In the genomic region with DNA sequence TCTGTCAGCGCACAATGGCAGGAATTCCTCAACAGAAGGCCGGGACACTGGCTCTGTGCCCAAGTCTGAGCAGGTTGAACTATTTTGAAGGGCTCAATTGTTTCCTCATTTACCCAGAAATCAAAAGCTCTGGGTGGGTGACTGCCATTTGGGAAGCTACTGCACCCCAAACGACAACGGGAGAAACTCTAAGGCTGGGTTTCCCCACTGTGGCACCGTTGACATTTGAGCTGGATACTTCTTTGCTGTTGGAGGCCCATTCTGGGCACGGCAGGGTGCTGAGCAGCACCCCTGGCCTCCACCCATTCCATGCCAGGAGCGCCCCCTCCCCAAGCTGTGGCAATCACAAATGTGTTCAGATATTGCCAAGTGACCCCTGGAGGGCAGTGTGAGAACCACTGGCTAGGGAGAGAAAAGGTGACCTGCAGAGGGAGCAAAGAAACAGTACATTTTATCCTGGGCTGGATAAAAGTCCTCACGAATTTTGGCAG, we compare ENCODE assay signal across 8 cellular contexts.
A peak's percentile ranks its signal among the peaks of the same experiment; 100 is the strongest.
DNase-seq lines count a peak whose midpoint lies in the region; ATAC-seq, FAIRE-seq and TF ChIP-seq lines count a peak whose summit lies in the region.

No MANE protein-coding gene starts in this region.

- H4K91ac ChIP-seq in H9 (ENCODE audit: insufficient read length, low read depth, low read length), result no peak overlapping the region

- no CpG with 5 or more reads among the region's 8 CpGs for WGBS in H9 (ENCODE audit: extremely low coverage, insufficient read length, low lambda C conversion rate)
- WGBS in esophagus squamous epithelium, 2 donors, result 42 to 60% methylated on average over 3 to 5 of the region's 8 CpGs
- 43 to 46% methylated on average over 8 of the region's 8 CpGs for WGBS in pancreas, 2 donors

- no peak overlapping the region for H4K8ac ChIP-seq in H9 (replicated peaks; ENCODE audit: insufficient read length, low read depth, low read length)

- no peak overlapping the region for H2BK20ac ChIP-seq in H9 (ENCODE audit: low read depth, low read length, poor library complexity, severe bottlenecking)

- H3K27me3 ChIP-seq in AG04450 (ENCODE audit: control insufficient read depth, insufficient read depth, low read length) (no peaks in the 10 kb centered on the region), H9 (ENCODE audit: insufficient read depth, low read length) (no peaks in the 10 kb centered on the region), Peyer's patch (no peaks in the 10 kb centered on the region), esophagus squamous epithelium (no peaks in the 10 kb centered on the region), pancreas (no peaks in the 10 kb centered on the region)

- H2BK15ac ChIP-seq in H9 (ENCODE audit: low read depth, low read length), result no peak overlapping the region

- no peak overlapping the region for H3K4ac ChIP-seq in H9 (ENCODE audit: low read depth, low read length)

- no peak overlapping the region for H3K56ac ChIP-seq in H9 (ENCODE audit: insufficient read length, low read depth, low read length)

- POLR2A ChIA-PET in AG04450 (lab: Yijun Ruan, JAX), result interaction anchor here (0.8 to 1.1 kb wide), 2 partner anchors 78 to 91 kb away, joined by 3 read pairs; no protein-coding TSS in a partner anchor

- H3K14ac ChIP-seq in H9 (ENCODE audit: insufficient read depth, low read length), result no peak overlapping the region; the same call in 1 of the 2 replicates

- CTCF ChIA-PET in AG04450 (lab: Charles Lee), result interaction anchor here (0.6 to 3.7 kb wide), 41 partner anchors 9 to 388 kb away, joined by 3 to 158 read pairs (median 7); no protein-coding TSS in a partner anchor

- H3T11ph ChIP-seq in H9 (ENCODE audit: low read length), result no peak overlapping the region

- H3K4me3 Mint-ChIP-seq in H9, result no peak overlapping the region

- H3K36me3 ChIP-seq in Peyer's patch, result peaks cover 0 to 16% (median 0%) of the 10 kb centered on the region in 3 donors
- H3K36me3 ChIP-seq in esophagus squamous epithelium, result peaks cover 0 to 19% (median 0%) of the 10 kb centered on the region in 3 donors
- no peaks in the 10 kb centered on the region for H3K36me3 ChIP-seq in pancreas

- H4K20me1 ChIP-seq in H9 (ENCODE audit: control insufficient read depth, insufficient read depth, insufficient read length), result peaks cover 2% of the 10 kb centered on the region

- H3K27ac Mint-ChIP-seq in H9, result no peak overlapping the region

- no peaks in the 10 kb centered on the region for H3K23me2 ChIP-seq in H9 (ENCODE audit: insufficient read length, low read depth, low read length, poor library complexity, severe bottlenecking)

- no peaks in the 10 kb centered on the region for H3K79me1 ChIP-seq in H9 (ENCODE audit: insufficient read depth, low read depth, low read length, poor library complexity, severe bottlenecking)

- no peak overlapping the region for H2AK5ac ChIP-seq in H9 (ENCODE audit: insufficient read length, low read length)

- no peak overlapping the region for H2AFZ ChIP-seq in H9 (ENCODE audit: low read length)

- H3K9ac ChIP-seq in H9 (ENCODE audit: extremely low read depth, insufficient read length, low read length), result no peak overlapping the region

- no peak overlapping the region for H3K18ac ChIP-seq in H9 (ENCODE audit: insufficient read length, low read depth, low read length)

- H3K9me3 ChIP-seq in AG04450 (ENCODE audit: control insufficient read depth, insufficient read depth, low read length) (no peaks in the 10 kb centered on the region), H9 (ENCODE audit: control insufficient read depth, low read depth, low read length) (no peaks in the 10 kb centered on the region), Peyer's patch (no peaks in the 10 kb centered on the region), esophagus squamous epithelium (no peaks in the 10 kb centered on the region), pancreas (no peaks in the 10 kb centered on the region)

- H3K4me1 ChIP-seq in H9 (ENCODE audit: insufficient read depth, low read length), result no peaks in the 10 kb centered on the region; the same call in 1 of the 2 replicates
- H3K4me1 ChIP-seq in Peyer's patch, result peaks cover 0 to 15% (median 0%) of the 10 kb centered on the region in 4 donors
- H3K4me1 ChIP-seq in esophagus squamous epithelium, result peaks cover 0 to 22% (median 6%) of the 10 kb centered on the region in 3 donors
- H3K4me1 ChIP-seq in pancreas, result peaks cover 0 to 5% (median 0%) of the 10 kb centered on the region in 3 donors

- no peak overlapping the region for H2BK120ac ChIP-seq in H9 (ENCODE audit: low read depth, low read length, poor library complexity, severe bottlenecking)

- no peak overlapping the region for H2BK5ac ChIP-seq in H9 (ENCODE audit: insufficient read length, low read length)

- H3K27me3 Mint-ChIP-seq in H9 (ENCODE audit: low read depth), result peaks cover 22% of the 10 kb centered on the region

- H3K9me3 Mint-ChIP-seq in H9, result no peaks in the 10 kb centered on the region

- no peak overlapping the region for H3K4me2 ChIP-seq in H9 (ENCODE audit: insufficient read depth, insufficient read length, low read length)

- H3K4me1 Mint-ChIP-seq in H9, result peaks cover 13 to 15% of the 10 kb centered on the region in 2 experiments

- H3K36me3 Mint-ChIP-seq in H9 (ENCODE audit: insufficient read depth in 1 of 3, low read depth in 3 of 3), result no peaks in the 10 kb centered on the region

- H3K23ac ChIP-seq in H9 (ENCODE audit: insufficient read length, low read depth, low read length), result no peak overlapping the region

- H3K79me2 ChIP-seq in H9 (ENCODE audit: insufficient read depth, low read length), result no peaks in the 10 kb centered on the region

- no peak overlapping the region for H4K5ac ChIP-seq in H9 (ENCODE audit: insufficient read length, low read depth, low read length)

- no peak overlapping the region for H3K27ac ChIP-seq in AG04450 (ENCODE audit: low read depth, low read length)
- no peak overlapping the region for H3K27ac ChIP-seq in H9 (ENCODE audit: insufficient read length, low read depth, low read length)
- no peak overlapping the region for H3K27ac ChIP-seq in Peyer's patch
- peak overlapping the region in 2 of 4 donors; percentile 19 to 36 for H3K27ac ChIP-seq in esophagus squamous epithelium
- H3K27ac ChIP-seq in pancreas, result no peak overlapping the region

- H3K4me3 ChIP-seq in AG04450 (ENCODE audit: low read depth, low read length) (no peak overlapping the region), Peyer's patch (no peak overlapping the region), esophagus squamous epithelium (no peak overlapping the region), pancreas (no peak overlapping the region)

- no peak for TF ChIP-seq POLR2A in Peyer's patch (IDR thresholded peaks at IDR 0.05)
- no peak for TF ChIP-seq POLR2A in esophagus squamous epithelium (IDR thresholded peaks at IDR 0.05)

- TF ChIP-seq CTCF in AG04450 (IDR thresholded peaks at IDR 0.05; ENCODE audit: low read depth, low read length) (peak; percentile 94), H9 (conservative IDR thresholded peaks at IDR 0.05) (peak; percentile 84), Peyer's patch (IDR thresholded peaks at IDR 0.05) (peak in 5 of 6 experiments; percentile 14 to 55 (median 39)), esophagus squamous epithelium (IDR thresholded peaks at IDR 0.05) (peak; percentile 14 to 65 (median 53)), pancreas (IDR thresholded peaks at IDR 0.05) (peak in 3 of 4 donors; percentile 34 to 45 (median 41))

- ATAC-seq in pancreas (peak; percentile 61 to 82 (median 78)), HG03196 (IDR thresholded peaks at IDR 0.05; ENCODE audit: unreplicated experiment) (no peak)

- DNase-seq in AG04450 (ENCODE audit: low read depth, low spot score) (no peak), H9 (peak; percentile 75), Peyer's patch (peak in 2 of 3 donors; percentile 40 to 42), esophagus squamous epithelium (lab: John Stamatoyannopoulos, UW) (no peak), pancreas (no peak), GM19238 (ENCODE audit: insufficient read length, low spot score) (no peak), NCI-H187 treated with DMSO at 0.1 percent for 48 hours (lab: John Stamatoyannopoulos, UW) (no peak)

- no peak for FAIRE-seq in pancreas (lab: Jason Lieb, UNC)

- intact Hi-C loops in esophagus squamous epithelium (cut with DNase I), result loop anchor here (2.0 kb wide), 1 partner anchor 77 kb away; no protein-coding TSS in a partner anchor
- intact Hi-C loops in pancreas (cut with DNase I), result loop anchor here in 2 of 3 donors (5.0 to 10.0 kb wide), 2 partner anchors 80 to 257 kb away; no protein-coding TSS in a partner anchor

- H2BK12ac ChIP-seq in H9 (ENCODE audit: insufficient read length, low read depth, low read length), result no peak overlapping the region

Comparison
In these comparisons a context has a peak if more than half of its experiments do, and no peak if none do; other contexts are left out.
1. DNase-seq: peak in H9 (single experiment) and Peyer's patch (2 of 3); none in AG04450 (single experiment), esophagus squamous epithelium (single experiment), pancreas (0 of 6), GM19238 (single experiment) and NCI-H187 treated with DMSO at 0.1 percent for 48 hours (single experiment).
2. CTCF ChIP-seq: peak in every context shown above with its lines; median percentile 94 in AG04450; 84 in H9; 53 in esophagus squamous epithelium; 41 in pancreas; 39 in Peyer's patch.